8 cellular contexts compared by ENCODE assay signal in genomic region chr5:83471405-83472212, GRCh38. TPM values are rescaled to one million over a fixed set of nuclear protein-coding genes. Genes with fewer than 3 reads are reported as not detected.
DNase-seq lines count a peak whose midpoint lies in the region; ATAC-seq and TF ChIP-seq lines count a peak whose summit lies in the region.

TSS of gene VCAN (plus strand) at chr5:83471744. CDS start at chr5:83483519, 11,775 bp downstream.

- H3K36me3 Mint-ChIP-seq in MCF 10A (ENCODE audit: insufficient read depth, unreplicated experiment): no peaks in the 10 kb centered on the region

- H3K4me1 Mint-ChIP-seq in MCF 10A (ENCODE audit: insufficient read depth, unreplicated experiment): peaks cover 17% of the 10 kb centered on the region

- H3K27ac Mint-ChIP-seq in MCF 10A (ENCODE audit: low read depth, unreplicated experiment): no peak within 1 kb of the TSS

- POLR2A ChIA-PET in MCF 10A (lab: Yijun Ruan, JAX): interaction anchor here (0.6 to 1.7 kb wide), 12 partner anchors 10 to 1119 kb away, joined by 3 to 8 read pairs (median 3); partner anchors contain the start of genes TMEM167A and XRCC4

- no peak for TF ChIP-seq CTCF in MCF 10A (IDR thresholded peaks at IDR 0.05; ENCODE audit: unreplicated experiment)

- peak within 1 kb of the TSS; percentile 80 for H3K4me3 Mint-ChIP-seq in MCF 10A (ENCODE audit: unreplicated experiment)

- intact Hi-C loops in MCF 10A (cut with micrococcal nuclease) (loop anchor here (2.0 to 5.0 kb wide), 7 partner anchors 41 to 1064 kb away; partner anchors contain the start of genes TMEM167A and XRCC4), sciatic nerve (cut with DNase I) (loop anchor here (5.0 kb wide), 1 partner anchor 824 kb away; no protein-coding TSS in a partner anchor)

- H3K9me3 Mint-ChIP-seq in MCF 10A (ENCODE audit: unreplicated experiment): no peaks in the 10 kb centered on the region

- ATAC-seq in sciatic nerve (peak; percentile 63), HG03135 (IDR thresholded peaks at IDR 0.05; ENCODE audit: unreplicated experiment) (no peak), GM18909 (IDR thresholded peaks at IDR 0.05; ENCODE audit: poor library complexity, unreplicated experiment) (no peak)

- H3K27me3 Mint-ChIP-seq in MCF 10A (ENCODE audit: insufficient read depth, unreplicated experiment): peaks cover 42% of the 10 kb centered on the region

- peak within 1 kb of the TSS; percentile 83 for H3K4me3 ChIP-seq in iPS-18c (ENCODE audit: insufficient read depth, low read depth, low read length)

- DNase-seq in GM04503 (ENCODE audit: low read depth): peak; percentile 71
- DNase-seq in NCI-H510A (lab: John Stamatoyannopoulos, UW): peak; percentile 62
- DNase-seq in MCF 10A (ENCODE audit: unreplicated experiment): peak; percentile 89
- DNase-seq in sciatic nerve (ENCODE audit: low spot score): peak; percentile 72
- DNase-seq in LoVo (ENCODE audit: low spot score): no peak

- no peaks in the 10 kb centered on the region for H3K9me3 ChIP-seq in iPS-18c (ENCODE audit: control insufficient read depth, insufficient read depth, low read length)

- TSS peak; percentile 73 for BruUV-seq in MCF 10A (replicated peaks; lab: Mats Ljungman, UMichigan)

- CTCF ChIA-PET in MCF 10A (lab: Yijun Ruan, JAX): interaction anchor here (0.5 to 2.0 kb wide), 11 partner anchors 42 to 1149 kb away, joined by 3 to 14 read pairs (median 4); no protein-coding TSS in a partner anchor

RNA-seq across cellular contexts. Expression of gene VCAN, which starts in this region (rescaled TPM):
- 44.1 and 50.6 TPM in 2 replicates for total RNA-seq in MCF 10A (2022)
- 98.0 TPM for total RNA-seq in sciatic nerve
